Comparison of ENCODE assay signal across 7 cellular contexts in the genomic region with DNA sequence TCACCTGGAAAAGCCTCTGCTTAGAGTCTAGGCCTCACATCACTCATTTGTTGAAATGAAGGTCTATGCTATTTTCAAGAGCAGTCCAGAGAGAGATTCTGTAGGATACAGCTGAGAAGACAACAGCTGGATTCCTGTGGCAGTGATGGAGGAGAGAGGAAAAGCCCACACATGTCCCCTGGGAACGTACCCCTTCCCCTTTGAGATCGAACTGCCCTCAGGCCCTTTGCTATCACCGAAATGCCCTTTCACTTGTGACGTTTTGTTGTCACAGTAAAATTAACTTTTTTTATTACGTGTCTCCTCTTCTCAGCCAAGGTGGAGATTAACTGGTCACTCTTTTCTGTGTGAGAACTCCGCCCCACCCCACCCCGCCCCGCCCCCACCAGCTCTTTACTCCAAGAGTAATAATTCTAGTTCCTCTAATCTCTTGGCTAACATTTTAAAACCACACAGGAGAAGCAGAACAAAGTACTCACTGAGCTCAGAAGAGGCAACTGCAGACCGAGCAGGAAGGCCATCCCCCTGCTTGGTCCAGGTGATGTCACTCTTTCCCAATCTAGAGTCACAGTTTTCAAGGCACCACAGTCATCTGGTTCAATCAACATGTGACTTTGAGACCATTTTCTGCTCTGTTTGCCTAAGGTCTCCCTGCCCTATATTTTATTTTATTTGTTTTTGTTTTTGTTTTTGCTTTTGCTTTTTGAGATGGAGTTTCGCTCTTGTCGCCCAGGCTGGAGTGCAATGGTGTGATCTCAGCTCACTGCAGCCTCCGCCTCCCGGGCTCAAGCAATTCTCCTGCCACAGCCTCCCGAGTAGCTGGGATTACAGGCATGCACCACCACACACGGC.
DNase-seq lines count a peak whose midpoint lies in the region; ATAC-seq and TF ChIP-seq lines count a peak whose summit lies in the region.

No MANE protein-coding gene starts in this region.

- H3K9me3 ChIP-seq in esophagus muscularis mucosa (no peaks in the 10 kb centered on the region), tibial nerve (no peaks in the 10 kb centered on the region)

- no peak overlapping the region for H3K4me3 Mint-ChIP-seq in activated naive CD4-positive, alpha-beta T cell treated with anti-CD3 and anti-CD28 coated beads, Interleukin-2, amount 10 ng/mL, durations not matched to agents 7 days and 5 days

- no peaks in the 10 kb centered on the region for H3K27me3 Mint-ChIP-seq in activated naive CD4-positive, alpha-beta T cell treated with anti-CD3 and anti-CD28 coated beads, Interleukin-2, amount 10 ng/mL, durations not matched to agents 7 days and 5 days

- WGBS in esophagus muscularis mucosa: 88% methylated on average over 15 of the region's 15 CpGs
- WGBS in tibial nerve, 2 donors: 72 to 77% methylated on average over 15 of the region's 15 CpGs

- DNase-seq in NOMO-1 treated with DMSO at 0.1 percent for 48 hours (lab: John Stamatoyannopoulos, UW; ENCODE audit: unreplicated experiment) (peak; percentile 95), esophagus muscularis mucosa (ENCODE audit: extremely low spot score) (peak; percentile 89), tibial nerve (ENCODE audit: low spot score in 2 of 2) (no peak), DMS153 treated with DMSO at 0.1 percent for 48 hours (lab: John Stamatoyannopoulos, UW; ENCODE audit: unreplicated experiment) (no peak), Right ventricle myocardium inferior (ENCODE audit: missing footprints) (no peak)
- no peak for DNase-seq in activated naive CD4-positive, alpha-beta T cell treated with anti-CD3 and anti-CD28 coated beads, Interleukin-2, amount 10 ng/mL, durations not matched to agents 7 days and 5 days

- TF ChIP-seq POLR2A in esophagus muscularis mucosa (IDR thresholded peaks at IDR 0.05; ENCODE audit: low read depth) (no peak), tibial nerve (IDR thresholded peaks at IDR 0.05) (no peak)

- H3K4me1 ChIP-seq in esophagus muscularis mucosa: peaks cover 21 to 27% (median 24%) of the 10 kb centered on the region in 4 donors
- H3K4me1 ChIP-seq in tibial nerve: peaks cover 0 to 42% (median 21%) of the 10 kb centered on the region in 4 donors

- CTCF ChIA-PET in activated naive CD4-positive, alpha-beta T cell treated with anti-CD3 and anti-CD28 coated beads, Interleukin-2, amount 10 ng/mL, durations not matched to agents 7 days and 5 days (lab: Charles Lee): interaction anchor here (1.0 kb wide), 1 partner anchor 311 kb away, joined by 3 read pairs; no protein-coding TSS in a partner anchor

- no peak overlapping the region for H3K4me3 ChIP-seq in esophagus muscularis mucosa
- H3K4me3 ChIP-seq in tibial nerve: no peak overlapping the region

- no peak overlapping the region for H3K27ac Mint-ChIP-seq in activated naive CD4-positive, alpha-beta T cell treated with anti-CD3 and anti-CD28 coated beads, Interleukin-2, amount 10 ng/mL, durations not matched to agents 7 days and 5 days

- peaks cover 20% of the 10 kb centered on the region for H3K4me1 Mint-ChIP-seq in activated naive CD4-positive, alpha-beta T cell treated with anti-CD3 and anti-CD28 coated beads, Interleukin-2, amount 10 ng/mL, durations not matched to agents 7 days and 5 days

- intact Hi-C loops in esophagus muscularis mucosa (cut with DNase I): loop anchor here (5.0 to 10.0 kb wide), 2 partner anchors 172 to 235 kb away; partner anchors contain the start of gene UGCG
- intact Hi-C loops in Right ventricle myocardium inferior (cut with DNase I): loop anchor here (10.0 kb wide), 1 partner anchor 235 kb away; no protein-coding TSS in a partner anchor

- H3K36me3 ChIP-seq in esophagus muscularis mucosa (no peaks in the 10 kb centered on the region), tibial nerve (peaks cover 0 to 4% (median 0%) of the 10 kb centered on the region in 3 donors)

- peaks cover 20% of the 10 kb centered on the region for H3K36me3 Mint-ChIP-seq in activated naive CD4-positive, alpha-beta T cell treated with anti-CD3 and anti-CD28 coated beads, Interleukin-2, amount 10 ng/mL, durations not matched to agents 7 days and 5 days

- H3K27ac ChIP-seq in esophagus muscularis mucosa (replicated peaks in 1 of 4) (no peak overlapping the region), tibial nerve (peak overlapping the region in 3 of 4 donors; percentile 42 to 64 (median 48))

- TF ChIP-seq EP300 in esophagus muscularis mucosa (IDR thresholded peaks at IDR 0.05) (no peak), tibial nerve (IDR thresholded peaks at IDR 0.05) (peak in 1 of 2 donors; percentile 30)

- no peak for TF ChIP-seq CTCF in esophagus muscularis mucosa (IDR thresholded peaks at IDR 0.05)
- TF ChIP-seq CTCF in tibial nerve (IDR thresholded peaks at IDR 0.05): no peak

- H3K9me3 Mint-ChIP-seq in activated naive CD4-positive, alpha-beta T cell treated with anti-CD3 and anti-CD28 coated beads, Interleukin-2, amount 10 ng/mL, durations not matched to agents 7 days and 5 days: no peaks in the 10 kb centered on the region

- ATAC-seq in GM19463 (IDR thresholded peaks at IDR 0.05; ENCODE audit: unreplicated experiment): peak; percentile 42
- ATAC-seq in Right ventricle myocardium inferior: no peak

- H3K27me3 ChIP-seq in esophagus muscularis mucosa: no peaks in the 10 kb centered on the region
- no peaks in the 10 kb centered on the region for H3K27me3 ChIP-seq in tibial nerve

Comparison
In these comparisons a context has a peak if more than half of its experiments do, and no peak if none do; other contexts are left out.
1. DNase-seq: peak in NOMO-1 treated with DMSO at 0.1 percent for 48 hours (single experiment) and esophagus muscularis mucosa (single experiment); none in tibial nerve (0 of 2), DMS153 treated with DMSO at 0.1 percent for 48 hours (single experiment), activated naive CD4-positive, alpha-beta T cell treated with anti-CD3 and anti-CD28 coated beads, Interleukin-2, amount 10 ng/mL, durations not matched to agents 7 days and 5 days (single experiment) and Right ventricle myocardium inferior (single experiment).
2. H3K27ac ChIP-seq: peak in tibial nerve (3 of 4); none in esophagus muscularis mucosa (0 of 4).